Comparison of ENCODE assay signal across 9 cellular contexts in the genomic region with DNA sequence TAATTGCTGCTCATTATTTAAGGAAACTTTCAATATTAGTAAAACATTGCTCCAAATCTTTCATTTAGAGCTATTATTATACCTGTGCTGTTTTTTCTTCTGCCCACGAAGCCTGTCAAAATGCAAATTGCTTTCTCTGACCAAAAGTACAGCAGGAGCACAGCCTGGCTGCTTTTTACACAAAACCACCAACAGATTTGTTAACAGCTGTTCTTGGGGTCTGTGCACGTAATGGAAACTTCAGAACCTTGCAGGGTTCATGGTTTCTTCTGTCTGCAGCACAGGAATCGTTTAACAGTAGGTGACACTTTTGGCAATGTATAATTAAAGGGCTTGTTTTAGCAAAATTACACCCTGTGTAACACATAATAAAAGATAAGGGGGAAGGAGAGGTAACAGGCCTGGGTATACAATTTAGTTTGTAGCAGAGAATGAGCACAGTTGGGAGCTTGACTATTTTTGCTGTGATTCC.
DNase-seq lines count a peak whose midpoint lies in the region; ATAC-seq lines count a peak whose summit lies in the region.
"Had no signal": no experiment of that assay in that cellular context is flagged by ENCODE, and none has a peak within 500 bp of the region (broad histone marks: within the 10 kb centered on the region; RNA-seq: fewer than 3 reads in every experiment).

No MANE protein-coding gene starts in this region.

- no peak overlapping the region for H3K27ac Mint-ChIP-seq in stimulated activated memory B cell treated with anti-CD40 and anti-IgM and Interleukin-4, amounts not matched to agents 10 μg/mL and 1 μg/mL and 100 μg/mL, for 72 hours
- no peak overlapping the region for H3K27ac Mint-ChIP-seq in activated T-helper 1 cell treated with anti-CD3 and anti-CD28 coated beads, Interleukin-12 subunit alpha, Interleukin-12 subunit beta, Interleukin-2, Interleukin-4 antibody, amounts not matched to agents 30 ng/mL and 10 ng/mL and 1 ng/mL, durations not matched to agents 14 hours and 24 hours and 36 hours
- H3K27ac Mint-ChIP-seq: activated B cell treated with CpG ODN at 0.5 μM for 24 hours had no signal

- H3K27me3 Mint-ChIP-seq in stimulated activated memory B cell treated with anti-CD40 and anti-IgM and Interleukin-4, amounts not matched to agents 10 μg/mL and 1 μg/mL and 100 μg/mL, for 72 hours = no peaks in the 10 kb centered on the region
- no peaks in the 10 kb centered on the region for H3K27me3 Mint-ChIP-seq in activated T-helper 1 cell treated with anti-CD3 and anti-CD28 coated beads, Interleukin-12 subunit alpha, Interleukin-12 subunit beta, Interleukin-2, Interleukin-4 antibody, amounts not matched to agents 30 ng/mL and 10 ng/mL and 1 ng/mL, durations not matched to agents 14 hours and 24 hours and 36 hours (ENCODE audit: insufficient read depth)
- H3K27me3 Mint-ChIP-seq: activated B cell treated with CpG ODN at 0.5 μM for 24 hours had no signal

- H3K4me1 Mint-ChIP-seq in stimulated activated memory B cell treated with anti-CD40 and anti-IgM and Interleukin-4, amounts not matched to agents 10 μg/mL and 1 μg/mL and 100 μg/mL, for 72 hours = peaks cover 6% of the 10 kb centered on the region
- H3K4me1 Mint-ChIP-seq in activated T-helper 1 cell treated with anti-CD3 and anti-CD28 coated beads, Interleukin-12 subunit alpha, Interleukin-12 subunit beta, Interleukin-2, Interleukin-4 antibody, amounts not matched to agents 30 ng/mL and 10 ng/mL and 1 ng/mL, durations not matched to agents 14 hours and 24 hours and 36 hours (ENCODE audit: low read depth) = no peaks in the 10 kb centered on the region
- H3K4me1 Mint-ChIP-seq: activated B cell treated with CpG ODN at 0.5 μM for 24 hours had no signal

- no peaks in the 10 kb centered on the region for H3K36me3 Mint-ChIP-seq in stimulated activated memory B cell treated with anti-CD40 and anti-IgM and Interleukin-4, amounts not matched to agents 10 μg/mL and 1 μg/mL and 100 μg/mL, for 72 hours
- H3K36me3 Mint-ChIP-seq in activated T-helper 1 cell treated with anti-CD3 and anti-CD28 coated beads, Interleukin-12 subunit alpha, Interleukin-12 subunit beta, Interleukin-2, Interleukin-4 antibody, amounts not matched to agents 30 ng/mL and 10 ng/mL and 1 ng/mL, durations not matched to agents 14 hours and 24 hours and 36 hours (ENCODE audit: low read depth) = no peaks in the 10 kb centered on the region

- intact Hi-C loops in activated T-helper 1 cell treated with anti-CD3 and anti-CD28 coated beads, Interleukin-12 subunit alpha, Interleukin-12 subunit beta, Interleukin-2, Interleukin-4 antibody, amounts not matched to agents 30 ng/mL and 10 ng/mL and 1 ng/mL, durations not matched to agents 14 hours and 24 hours and 36 hours (cut with micrococcal nuclease) = no loop called here

- peak; percentile 97 for ATAC-seq in HG02840 (IDR thresholded peaks at IDR 0.05; ENCODE audit: low FRiP score, unreplicated experiment)
- peak; percentile 41 for ATAC-seq in stimulated activated memory B cell treated with anti-CD40 and anti-IgM and Interleukin-4, amounts not matched to agents 10 μg/mL and 1 μg/mL and 100 μg/mL, for 72 hours
- ATAC-seq in activated CD4-positive, CD25-positive, alpha-beta regulatory T cell treated with anti-CD3 and anti-CD28 coated beads, Interleukin-2, amount 50 U/mL, for 24 hours = no peak

- H3K9me3 Mint-ChIP-seq in stimulated activated memory B cell treated with anti-CD40 and anti-IgM and Interleukin-4, amounts not matched to agents 10 μg/mL and 1 μg/mL and 100 μg/mL, for 72 hours = no peaks in the 10 kb centered on the region
- H3K9me3 Mint-ChIP-seq in activated T-helper 1 cell treated with anti-CD3 and anti-CD28 coated beads, Interleukin-12 subunit alpha, Interleukin-12 subunit beta, Interleukin-2, Interleukin-4 antibody, amounts not matched to agents 30 ng/mL and 10 ng/mL and 1 ng/mL, durations not matched to agents 14 hours and 24 hours and 36 hours = no peaks in the 10 kb centered on the region
- H3K9me3 Mint-ChIP-seq: activated B cell treated with CpG ODN at 0.5 μM for 24 hours had no signal

- peak; percentile 3 for DNase-seq in GM19238 (ENCODE audit: insufficient read length, low spot score)
- DNase-seq in NCI-H1417 (lab: John Stamatoyannopoulos, UW) = peak in 2 of 3 experiments; percentile 77 to 95
- DNase-seq in cortex of kidney (lab: John Stamatoyannopoulos, UW) = no peak
- DNase-seq in activated T-helper 1 cell treated with anti-CD3 and anti-CD28 coated beads, Interleukin-12 subunit alpha, Interleukin-12 subunit beta, Interleukin-2, Interleukin-4 antibody, amounts not matched to agents 30 ng/mL and 10 ng/mL and 1 ng/mL, durations not matched to agents 14 hours and 24 hours and 36 hours (ENCODE audit: low spot score) = no peak
- DNase-seq: activated B cell treated with CpG ODN at 0.5 μM for 24 hours, NCI-H226 had no signal

- H3K4me3 Mint-ChIP-seq in stimulated activated memory B cell treated with anti-CD40 and anti-IgM and Interleukin-4, amounts not matched to agents 10 μg/mL and 1 μg/mL and 100 μg/mL, for 72 hours = no peak overlapping the region
- H3K4me3 Mint-ChIP-seq in activated T-helper 1 cell treated with anti-CD3 and anti-CD28 coated beads, Interleukin-12 subunit alpha, Interleukin-12 subunit beta, Interleukin-2, Interleukin-4 antibody, amounts not matched to agents 30 ng/mL and 10 ng/mL and 1 ng/mL, durations not matched to agents 14 hours and 24 hours and 36 hours = no peak overlapping the region
- H3K4me3 Mint-ChIP-seq: activated B cell treated with CpG ODN at 0.5 μM for 24 hours had no signal

Comparison
In these comparisons a context has a peak if more than half of its experiments do, and no peak if none do; other contexts are left out.
1. DNase-seq: peak in GM19238 (single experiment) and NCI-H1417 (2 of 3); none in cortex of kidney (single experiment) and activated T-helper 1 cell treated with anti-CD3 and anti-CD28 coated beads, Interleukin-12 subunit alpha, Interleukin-12 subunit beta, Interleukin-2, Interleukin-4 antibody, amounts not matched to agents 30 ng/mL and 10 ng/mL and 1 ng/mL, durations not matched to agents 14 hours and 24 hours and 36 hours (single experiment).
2. ATAC-seq: peak in HG02840 (single experiment) and stimulated activated memory B cell treated with anti-CD40 and anti-IgM and Interleukin-4, amounts not matched to agents 10 μg/mL and 1 μg/mL and 100 μg/mL, for 72 hours (single experiment); none in activated CD4-positive, CD25-positive, alpha-beta regulatory T cell treated with anti-CD3 and anti-CD28 coated beads, Interleukin-2, amount 50 U/mL, for 24 hours (0 of 2).